ENCODE assay signal across 14 cellular contexts in the genomic region with DNA sequence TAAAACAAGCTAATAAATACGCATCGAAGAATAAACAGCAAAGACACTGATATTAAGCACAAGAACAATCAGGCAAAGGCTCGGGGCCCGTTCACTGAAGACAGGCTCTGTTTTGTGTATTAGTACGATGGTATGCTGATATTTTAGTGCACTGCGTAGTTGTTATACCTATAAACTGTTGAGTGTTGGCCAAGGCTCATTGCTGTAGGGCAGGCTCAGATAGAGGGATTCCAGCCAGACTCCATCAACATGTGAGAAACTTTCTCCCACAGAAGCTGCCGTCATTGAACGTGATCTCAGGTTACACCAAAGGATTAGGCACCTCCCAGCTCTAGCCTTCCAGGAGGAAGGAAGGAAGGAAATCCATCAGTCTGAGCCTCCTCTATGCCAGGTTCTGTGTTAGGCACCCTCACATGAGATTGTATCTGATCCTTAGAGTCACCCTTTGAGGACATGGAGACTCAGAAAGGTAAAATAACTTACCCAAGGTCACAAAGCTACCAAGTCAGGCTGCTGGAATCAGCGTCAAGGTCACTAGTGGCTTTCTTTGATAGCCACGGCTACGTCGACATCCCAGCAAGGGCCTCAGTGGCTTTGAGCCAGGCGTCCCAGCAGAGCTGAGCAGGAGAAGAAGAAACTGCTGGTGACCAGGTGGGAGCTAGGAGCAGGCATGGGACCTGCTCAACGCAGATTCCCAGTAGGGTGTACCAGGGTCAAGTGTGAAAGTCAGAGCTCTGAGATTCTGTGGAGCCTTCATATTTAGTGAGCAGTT. TPM values are rescaled to one million over a fixed set of nuclear protein-coding genes. Genes with fewer than 3 reads are reported as not detected.
DNase-seq lines count a peak whose midpoint lies in the region; ATAC-seq and TF ChIP-seq lines count a peak whose summit lies in the region.
"Had no signal": no experiment of that assay in that cellular context is flagged by ENCODE, and none has a peak within 500 bp of the region (broad histone marks: within the 10 kb centered on the region; RNA-seq: fewer than 3 reads in every experiment).

No MANE protein-coding gene starts in this region.

- H3K36me3 Mint-ChIP-seq in nephron progenitor cell (ENCODE audit: low read depth), result peaks cover 41% of the 10 kb centered on the region
- H3K36me3 Mint-ChIP-seq: CD8-positive, alpha-beta memory T cell; natural killer cell had no signal

- peaks cover 59% of the 10 kb centered on the region for H3K4me1 Mint-ChIP-seq in nephron progenitor cell
- H3K4me1 Mint-ChIP-seq: CD8-positive, alpha-beta memory T cell; natural killer cell had no signal

- peak overlapping the region; percentile 24 for H3K27ac Mint-ChIP-seq in nephron progenitor cell
- H3K27ac Mint-ChIP-seq: CD8-positive, alpha-beta memory T cell; natural killer cell had no signal

- TF ChIP-seq CTCF in fibroblast of villous mesenchyme (IDR thresholded peaks at IDR 0.05; ENCODE audit: insufficient read depth, low read depth, low read length) (no peak), nephron progenitor cell (IDR thresholded peaks at IDR 0.05) (no peak)

- peak; percentile 53 for DNase-seq in ELR (ENCODE audit: low read depth)
- peak; percentile 59 for DNase-seq in RPMI7951 (ENCODE audit: low read depth)
- peak; percentile 77 for DNase-seq in fibroblast of villous mesenchyme (ENCODE audit: low read depth)
- DNase-seq in nephron progenitor cell, result no peak
- DNase-seq in T-helper 1 cell, result no peak
- no peak for DNase-seq in EL
- no peak for DNase-seq in DMS79 (lab: John Stamatoyannopoulos, UW)
- DNase-seq: CD8-positive, alpha-beta memory T cell; hypothalamus; natural killer cell; NCI-H1417 treated with DMSO at 0.1 percent for 48 hours; stimulated activated naive B cell treated with anti-CD40 and anti-IgM and Interleukin-4, amounts not matched to agents 10 μg/mL and 1 μg/mL and 100 μg/mL, for 72 hours had no signal

- no peaks in the 10 kb centered on the region for H3K27me3 Mint-ChIP-seq in nephron progenitor cell (ENCODE audit: low read depth, poor library complexity)
- H3K27me3 Mint-ChIP-seq: stimulated activated naive B cell treated with anti-CD40 and anti-IgM and Interleukin-4, amounts not matched to agents 10 μg/mL and 1 μg/mL and 100 μg/mL, for 72 hours had no signal

- no peak for ATAC-seq in HG03159 (IDR thresholded peaks at IDR 0.05; ENCODE audit: unreplicated experiment)
- ATAC-seq: GM12878; natural killer cell; stimulated activated naive B cell treated with anti-CD40 and anti-IgM and Interleukin-4, amounts not matched to agents 10 μg/mL and 1 μg/mL and 100 μg/mL, for 72 hours had no signal

- H3K4me3 Mint-ChIP-seq in nephron progenitor cell, result no peak overlapping the region
- H3K4me3 Mint-ChIP-seq: CD8-positive, alpha-beta memory T cell; natural killer cell; stimulated activated naive B cell treated with anti-CD40 and anti-IgM and Interleukin-4, amounts not matched to agents 10 μg/mL and 1 μg/mL and 100 μg/mL, for 72 hours had no signal

- H3K9me3 Mint-ChIP-seq in nephron progenitor cell, result no peaks in the 10 kb centered on the region
- H3K9me3 Mint-ChIP-seq: CD8-positive, alpha-beta memory T cell; natural killer cell; stimulated activated naive B cell treated with anti-CD40 and anti-IgM and Interleukin-4, amounts not matched to agents 10 μg/mL and 1 μg/mL and 100 μg/mL, for 72 hours had no signal

- no peak overlapping the region for H3K4me3 ChIP-seq in fibroblast of villous mesenchyme (ENCODE audit: low read depth, low read length)
- H3K4me3 ChIP-seq: GM12878 had no signal

RNA-seq across cellular contexts. Expression of a gene that starts 14.8 kb away (rescaled TPM):
- 50.1 and 60.0 TPM in 2 replicates for total RNA-seq in RPMI7951 (2014; rRNA removed; shearing (Covaris generic))
- total RNA-seq in fibroblast of villous mesenchyme, result 32.0 and 36.4 TPM in 2 replicates

Comparison
In these comparisons a context has a peak if more than half of its experiments do, and no peak if none do; other contexts are left out.
1. DNase-seq: peak in ELR (single experiment), RPMI7951 (single experiment) and fibroblast of villous mesenchyme (single experiment); none in nephron progenitor cell (single experiment), T-helper 1 cell (0 of 5), EL (single experiment) and DMS79 (single experiment).